In the genomic region with DNA sequence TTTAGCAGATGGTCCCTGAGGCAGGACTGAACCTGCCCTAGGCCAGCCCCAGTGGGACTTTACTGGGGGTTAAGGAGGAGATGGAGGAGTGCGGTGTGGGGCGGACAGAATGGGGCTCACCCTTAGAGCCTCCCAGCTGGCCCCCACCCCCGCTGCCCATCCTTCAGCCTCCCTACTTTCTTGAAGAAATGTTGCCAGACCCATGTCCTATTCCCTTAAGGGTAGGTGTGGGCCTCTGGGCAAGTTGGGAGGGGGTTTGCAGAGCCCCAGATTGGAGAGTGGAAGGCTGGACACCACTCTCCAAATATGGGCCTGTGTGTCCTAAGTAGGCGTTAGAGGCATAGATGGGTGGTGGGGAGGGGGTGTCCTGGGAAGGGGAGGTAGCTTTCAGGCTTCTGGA, we compare ENCODE assay signal across 1 cellular context.
TF ChIP-seq lines count a peak whose summit lies in the region.

No MANE protein-coding gene starts in this region.

TF ChIP-seq in endothelial cell of umbilical vein, 7 proteins besides CTCF, POLR2A, EP300 and RAD21:
- TF ChIP-seq JUN (IDR thresholded peaks at IDR 0.05; ENCODE audit: borderline replicate concordance, insufficient read depth, insufficient read length, low read depth) (no peak), MYC (IDR thresholded peaks at IDR 0.05; ENCODE audit: low read depth, low read length) (no peak), EZH2 (IDR thresholded peaks at IDR 0.05; ENCODE audit: borderline replicate concordance, low read depth, low read length, severe bottlenecking) (no peak), POLR2AphosphoS5 (IDR thresholded peaks at IDR 0.05; ENCODE audit: insufficient read depth, low read depth, low read length) (no peak)
- TF ChIP-seq, protein P1, sequence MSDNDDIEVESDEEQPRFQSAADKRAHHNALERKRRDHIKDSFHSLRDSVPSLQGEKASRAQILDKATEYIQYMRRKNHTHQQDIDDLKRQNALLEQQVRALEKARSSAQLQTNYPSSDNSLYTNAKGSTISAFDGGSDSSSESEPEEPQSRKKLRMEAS (IDR thresholded peaks at IDR 0.05; ENCODE audit: insufficient read depth, insufficient read length) = no peak
